1 cellular context compared by ENCODE assay signal in the genomic region with DNA sequence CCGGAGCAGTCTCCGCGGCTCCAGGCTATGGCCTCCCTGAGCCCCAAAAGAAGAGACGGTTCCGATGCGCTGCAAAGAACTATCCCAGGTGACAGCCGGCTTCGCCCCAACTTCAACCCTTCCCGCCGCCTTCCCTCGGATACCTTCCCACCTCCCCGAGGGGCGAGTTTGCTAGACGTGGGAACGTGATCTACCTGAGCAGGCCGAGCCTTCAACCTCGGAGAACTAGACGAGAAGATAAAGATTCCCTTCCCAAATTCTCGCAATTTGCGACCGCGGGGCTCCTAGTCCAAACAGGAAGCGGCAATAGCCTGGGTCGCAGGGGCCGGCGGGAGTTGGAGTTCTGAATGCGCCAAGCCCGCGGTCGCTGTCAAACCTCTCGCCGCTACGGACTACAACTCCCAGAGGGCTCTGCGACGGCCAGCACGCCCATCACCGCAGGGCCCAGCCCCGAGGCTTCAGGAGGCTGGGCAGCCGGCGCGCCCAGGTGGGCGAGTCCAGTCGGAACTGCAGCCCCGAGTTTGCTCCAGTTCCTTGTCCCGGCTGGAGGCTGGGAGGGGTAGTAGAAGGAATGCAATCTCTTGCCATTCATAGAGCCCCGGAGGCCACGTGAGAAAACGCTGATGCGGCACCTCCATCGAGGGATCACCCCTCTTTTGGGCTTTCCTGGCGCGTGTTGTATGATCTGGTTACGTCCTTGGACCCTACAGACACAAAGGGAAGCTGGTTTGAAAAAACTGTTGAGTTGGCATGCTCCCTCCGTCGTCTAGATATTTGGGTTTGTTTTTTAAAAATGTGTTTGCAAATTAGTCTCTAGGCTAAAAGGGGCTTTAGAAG.
A peak's percentile ranks its signal among the peaks of the same experiment; 100 is the strongest.
TF ChIP-seq lines count a peak whose summit lies in the region.

Gene SLC38A9 (minus strand): TSS at position 302 of the 837 bp plus-strand sequence. CDS start 14,366 bp downstream, outside the sequence.

TF ChIP-seq in GM12878, 131 proteins besides CTCF, POLR2A, EP300 and RAD21 (continued from another document):
- TF ChIP-seq USF1 (IDR thresholded peaks at IDR 0.05; ENCODE audit: borderline replicate concordance, extremely low read length, insufficient read depth, low read depth, low read length) = peak; percentile 21
- TF ChIP-seq BMI1 (IDR thresholded peaks at IDR 0.05; ENCODE audit: borderline replicate concordance) = no peak
- TF ChIP-seq IKZF2 (IDR thresholded peaks at IDR 0.05) = peak; percentile 68; a peak in 3 of 4 replicates
- no peak for TF ChIP-seq EED (IDR thresholded peaks at IDR 0.05; ENCODE audit: low read depth)
- peak; percentile 49 for TF ChIP-seq CREM (IDR thresholded peaks at IDR 0.05; ENCODE audit: low read depth)
- no peak for TF ChIP-seq ZNF217 (IDR thresholded peaks at IDR 0.05)
- TF ChIP-seq BHLHE40 (IDR thresholded peaks at IDR 0.05; ENCODE audit: borderline replicate concordance in 1 of 2, low read depth in 2 of 2, low read length in 1 of 2) = peak; percentile 22 to 75; a peak in 3 of 4 replicates
- peak; percentile 47; the same call in 1 of the 2 replicates for TF ChIP-seq TARDBP (IDR thresholded peaks at IDR 0.05; ENCODE audit: borderline replicate concordance)
- no peak for TF ChIP-seq NFYA (IDR thresholded peaks at IDR 0.05; ENCODE audit: borderline replicate concordance, low read depth, low read length)
- no peak for TF ChIP-seq BRCA1 (IDR thresholded peaks at IDR 0.05; ENCODE audit: low read depth, low read length)
- 0 out of 2 replicates have a peak, but pooled peaks have one; percentile 65 for TF ChIP-seq SIN3A (IDR thresholded peaks at IDR 0.05; ENCODE audit: low read depth, low read length)
- TF ChIP-seq ASH2L (IDR thresholded peaks at IDR 0.05; ENCODE audit: borderline replicate concordance, low read depth) = 0 out of 2 replicates have a peak, but pooled peaks have one; percentile 73
- no peak for TF ChIP-seq KAT2A (conservative IDR thresholded peaks at IDR 0.05; ENCODE audit: control insufficient read depth, low read depth, low read length)
- TF ChIP-seq SIX5 (IDR thresholded peaks at IDR 0.05; ENCODE audit: low read depth, low read length, severe bottlenecking) = peak; percentile 93
- TF ChIP-seq ZNF207 (IDR thresholded peaks at IDR 0.05; ENCODE audit: borderline replicate concordance) = peak; percentile 85; the same call in 1 of the 2 replicates
- TF ChIP-seq MEF2A (IDR thresholded peaks at IDR 0.05; ENCODE audit: insufficient read depth, low read depth, low read length) = no peak
- peak in 1 of 2 experiments; percentile 34; a peak in 1 of 3 replicates for TF ChIP-seq EGR1 (IDR thresholded peaks at IDR 0.05; ENCODE audit: borderline replicate concordance in 1 of 2, low read depth in 2 of 2, low read length in 2 of 2)
- TF ChIP-seq GABPA (IDR thresholded peaks at IDR 0.05; ENCODE audit: low read depth) = peak; percentile 85
- TF ChIP-seq MLLT1 (IDR thresholded peaks at IDR 0.05) = no peak
- peak; percentile 36; the same call in 1 of the 2 replicates for TF ChIP-seq CREB1 (IDR thresholded peaks at IDR 0.05; ENCODE audit: low read depth)
- no peak for TF ChIP-seq FOXM1 (IDR thresholded peaks at IDR 0.05; ENCODE audit: low read depth, low read length)
- no peak for TF ChIP-seq JUND (IDR thresholded peaks at IDR 0.05; ENCODE audit: low read depth, low read length)
- peak; percentile 55; the same call in 1 of the 2 replicates for TF ChIP-seq YY1 (IDR thresholded peaks at IDR 0.05; ENCODE audit: low read depth, low read length)
- TF ChIP-seq LARP7 (IDR thresholded peaks at IDR 0.05) = peak; percentile 56
- no peak for TF ChIP-seq ZBTB4 (CRISPR knock-in tag; IDR thresholded peaks at IDR 0.05)
- TF ChIP-seq, protein P1, sequence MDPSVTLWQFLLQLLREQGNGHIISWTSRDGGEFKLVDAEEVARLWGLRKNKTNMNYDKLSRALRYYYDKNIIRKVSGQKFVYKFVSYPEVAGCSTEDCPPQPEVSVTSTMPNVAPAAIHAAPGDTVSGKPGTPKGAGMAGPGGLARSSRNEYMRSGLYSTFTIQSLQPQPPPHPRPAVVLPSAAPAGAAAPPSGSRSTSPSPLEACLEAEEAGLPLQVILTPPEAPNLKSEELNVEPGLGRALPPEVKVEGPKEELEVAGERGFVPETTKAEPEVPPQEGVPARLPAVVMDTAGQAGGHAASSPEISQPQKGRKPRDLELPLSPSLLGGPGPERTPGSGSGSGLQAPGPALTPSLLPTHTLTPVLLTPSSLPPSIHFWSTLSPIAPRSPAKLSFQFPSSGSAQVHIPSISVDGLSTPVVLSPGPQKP (IDR thresholded peaks at IDR 0.05; ENCODE audit: low read depth, low read length) = peak; percentile 37; the same call in 1 of the 2 replicates
- no peak for TF ChIP-seq BCL11A (IDR thresholded peaks at IDR 0.05; ENCODE audit: low read depth, low read length)
